16 cellular contexts compared by ENCODE assay signal in the genomic region with DNA sequence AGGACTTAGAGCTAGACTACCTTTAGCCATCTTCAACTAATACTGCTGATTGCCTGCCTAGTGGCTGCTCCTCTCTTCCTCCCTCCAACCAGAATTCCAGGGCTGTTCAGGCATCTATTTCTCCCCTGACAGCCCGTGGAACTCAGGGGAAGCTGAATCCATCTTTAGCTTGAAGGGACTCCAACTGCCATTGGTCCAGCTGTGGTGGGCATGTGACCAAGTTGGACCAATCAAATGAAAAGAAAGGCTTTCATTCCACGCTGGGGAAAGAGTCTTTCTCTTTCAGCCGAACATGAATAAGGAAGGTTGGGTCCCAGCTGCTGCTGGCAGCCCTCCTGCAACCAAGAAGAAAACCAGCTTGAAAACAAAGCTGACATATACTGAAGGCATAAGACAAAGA.
DNase-seq lines count a peak whose midpoint lies in the region; ATAC-seq and TF ChIP-seq lines count a peak whose summit lies in the region.
"Had no signal": no experiment of that assay in that cellular context is flagged by ENCODE, and none has a peak within 500 bp of the region (broad histone marks: within the 10 kb centered on the region; RNA-seq: fewer than 3 reads in every experiment).

No MANE protein-coding gene starts in this region.

- H3K27me3 Mint-ChIP-seq in H9 (ENCODE audit: low read depth): peaks cover 2% of the 10 kb centered on the region; the same call in 1 of the 2 replicates

- H2BK15ac ChIP-seq in H9 (ENCODE audit: low read depth, low read length): no peak overlapping the region

- H3K56ac ChIP-seq in H9 (ENCODE audit: insufficient read length, low read depth, low read length): no peak overlapping the region

- H4K8ac ChIP-seq in H9 (replicated peaks; ENCODE audit: insufficient read length, low read depth, low read length): no peak overlapping the region

- H3K4me2 ChIP-seq in H9 (ENCODE audit: insufficient read depth, insufficient read length, low read length): no peak overlapping the region
- no peak overlapping the region for H3K4me2 ChIP-seq in OCI-LY7 (ENCODE audit: low read length)
- H3K4me2 ChIP-seq: PC-9 had no signal

- no peak overlapping the region for H2BK12ac ChIP-seq in H9 (ENCODE audit: insufficient read length, low read depth, low read length)

- H2BK5ac ChIP-seq in H9 (ENCODE audit: insufficient read length, low read length): no peak overlapping the region

- H3K14ac ChIP-seq in H9 (ENCODE audit: insufficient read depth, low read length): no peak overlapping the region

- H3K9ac ChIP-seq in H9 (ENCODE audit: extremely low read depth, insufficient read length, low read length): no peak overlapping the region

- H2AK5ac ChIP-seq in H9 (ENCODE audit: insufficient read length, low read length): no peak overlapping the region

- no peak overlapping the region for H3T11ph ChIP-seq in H9 (ENCODE audit: low read length)

- H4K20me1 ChIP-seq in H9 (ENCODE audit: control insufficient read depth, insufficient read depth, insufficient read length): no peaks in the 10 kb centered on the region
- no peaks in the 10 kb centered on the region for H4K20me1 ChIP-seq in OCI-LY7 (ENCODE audit: insufficient read depth, low read length)

- no peak overlapping the region for H4K5ac ChIP-seq in H9 (ENCODE audit: insufficient read length, low read depth, low read length)

- no peak overlapping the region for H3K4me3 Mint-ChIP-seq in H9
- H3K4me3 Mint-ChIP-seq: CD8-positive, alpha-beta memory T cell had no signal

- H3K79me1 ChIP-seq in H9 (ENCODE audit: insufficient read depth, low read depth, low read length, poor library complexity, severe bottlenecking): no peaks in the 10 kb centered on the region

- H3K4me1 ChIP-seq in H9 (ENCODE audit: insufficient read depth, low read length) (no peaks in the 10 kb centered on the region), OCI-LY7 (ENCODE audit: insufficient read depth, low read length, poor library complexity, severe bottlenecking) (no peaks in the 10 kb centered on the region), testis (no peaks in the 10 kb centered on the region)

- H3K9me3 ChIP-seq in H9 (ENCODE audit: control insufficient read depth, low read depth, low read length): no peaks in the 10 kb centered on the region
- H3K9me3 ChIP-seq in OCI-LY7 (ENCODE audit: low read length): no peaks in the 10 kb centered on the region
- H3K9me3 ChIP-seq in testis: no peaks in the 10 kb centered on the region

- H3K27ac ChIP-seq in H9 (ENCODE audit: insufficient read length, low read depth, low read length) (no peak overlapping the region), OCI-LY7 (ENCODE audit: low read depth, low read length, poor library complexity, severe bottlenecking) (no peak overlapping the region), testis (no peak overlapping the region)
- H3K27ac ChIP-seq: PC-9, SK-N-MC had no signal

- TF ChIP-seq CTCF in H9 (conservative IDR thresholded peaks at IDR 0.05): no peak
- no peak for TF ChIP-seq CTCF in OCI-LY7 (conservative IDR thresholded peaks at IDR 0.05; ENCODE audit: low read length)
- no peak for TF ChIP-seq CTCF in testis (IDR thresholded peaks at IDR 0.05)

- peak; percentile 28 for DNase-seq in H9
- DNase-seq in OCI-LY7 (ENCODE audit: low spot score): no peak
- DNase-seq in cerebellum (ENCODE audit: low spot score): peak; percentile 10
- DNase-seq in testis: peak; percentile 60
- DNase-seq in DMS114 treated with DMSO at 0.1 percent for 48 hours (lab: John Stamatoyannopoulos, UW; ENCODE audit: unreplicated experiment): no peak
- DNase-seq in epidermal melanocyte (ENCODE audit: insufficient read length, low spot score): no peak
- DNase-seq: CD8-positive, alpha-beta memory T cell; DMS 273 treated with DMSO at 0.1 percent for 48 hours; EL; Kasumi-1; NCI-H1417 treated with DMSO at 0.1 percent for 48 hours; NCI-H2081; NCI-H524 treated with DMSO at 0.1 percent for 48 hours; PC-9 had no signal

- no peaks in the 10 kb centered on the region for H3K9me3 Mint-ChIP-seq in H9
- H3K9me3 Mint-ChIP-seq: CD8-positive, alpha-beta memory T cell had no signal

- POLR2A ChIA-PET in OCI-LY7 (lab: Charles Lee): no interaction called here

- H3K27ac Mint-ChIP-seq in H9: no peak overlapping the region
- H3K27ac Mint-ChIP-seq: CD8-positive, alpha-beta memory T cell had no signal

- no peak overlapping the region for H3K4ac ChIP-seq in H9 (ENCODE audit: low read depth, low read length)

- no peak overlapping the region for H2BK120ac ChIP-seq in H9 (ENCODE audit: low read depth, low read length, poor library complexity, severe bottlenecking)

- no peaks in the 10 kb centered on the region for H3K4me1 Mint-ChIP-seq in H9
- H3K4me1 Mint-ChIP-seq: CD8-positive, alpha-beta memory T cell had no signal

- ATAC-seq in HG02938 (IDR thresholded peaks at IDR 0.05; ENCODE audit: unreplicated experiment): no peak

- no peaks in the 10 kb centered on the region for H3K23me2 ChIP-seq in H9 (ENCODE audit: insufficient read length, low read depth, low read length, poor library complexity, severe bottlenecking)

- WGBS in H9 (ENCODE audit: extremely low coverage, insufficient read length, low lambda C conversion rate): no CpG with 5 or more reads among the region's 3 CpGs
- WGBS in testis, 2 donors: 51 to 56% methylated on average over 3 of the region's 3 CpGs

- BruUV-seq in OCI-LY7 (replicated peaks; lab: Mats Ljungman, UMichigan): no TSS peak

- no peak overlapping the region for H2AFZ ChIP-seq in H9 (ENCODE audit: low read length)
- H2AFZ ChIP-seq in OCI-LY7 (ENCODE audit: low read length): 0 out of 2 replicates have a peak overlapping the region, but pooled peaks have one; percentile 7
- H2AFZ ChIP-seq: PC-9 had no signal

- no peak overlapping the region for H3K23ac ChIP-seq in H9 (ENCODE audit: insufficient read length, low read depth, low read length)

- H3K36me3 Mint-ChIP-seq in H9 (ENCODE audit: insufficient read depth in 1 of 3, low read depth in 3 of 3): no peaks in the 10 kb centered on the region
- H3K36me3 Mint-ChIP-seq: CD8-positive, alpha-beta memory T cell had no signal

- no peaks in the 10 kb centered on the region for H3K36me3 ChIP-seq in OCI-LY7 (ENCODE audit: insufficient read depth, low read length)
- H3K36me3 ChIP-seq in testis (ENCODE audit: low read depth, missing control alignments): no peaks in the 10 kb centered on the region

- H3K27me3 ChIP-seq in H9 (ENCODE audit: insufficient read depth, low read length): no peaks in the 10 kb centered on the region
- H3K27me3 ChIP-seq in testis: no peaks in the 10 kb centered on the region

- no peaks in the 10 kb centered on the region for H3K9me2 ChIP-seq in OCI-LY7 (ENCODE audit: insufficient read depth, low read length)

- H3K18ac ChIP-seq in H9 (ENCODE audit: insufficient read length, low read depth, low read length): no peak overlapping the region

- TF ChIP-seq POLR2A in testis (IDR thresholded peaks at IDR 0.05): no peak

- no peak overlapping the region for H3K4me3 ChIP-seq in OCI-LY7 (ENCODE audit: low read depth, low read length, poor library complexity, severe bottlenecking)
- H3K4me3 ChIP-seq in testis: no peak overlapping the region
- H3K4me3 ChIP-seq: PC-9, SK-N-MC had no signal

- no peak overlapping the region for H4K91ac ChIP-seq in H9 (ENCODE audit: insufficient read length, low read depth, low read length)

- CTCF ChIA-PET in OCI-LY7 (lab: Charles Lee; ENCODE audit: unreplicated experiment): no interaction called here

- H3K79me2 ChIP-seq in H9 (ENCODE audit: insufficient read depth, low read length) (no peaks in the 10 kb centered on the region), OCI-LY7 (ENCODE audit: insufficient read depth, low read depth, low read length) (no peaks in the 10 kb centered on the region)

- intact Hi-C loops in OCI-LY7 (cut with micrococcal nuclease; ENCODE audit: unreplicated experiment) (no loop called here), testis (cut with DNase I; ENCODE audit: low total_unique reads) (no loop called here)

- H2BK20ac ChIP-seq in H9 (ENCODE audit: low read depth, low read length, poor library complexity, severe bottlenecking): no peak overlapping the region

Comparison
In these comparisons a context has a peak if more than half of its experiments do, and no peak if none do; other contexts are left out.
1. DNase-seq: peak in H9 (single experiment), cerebellum (single experiment) and testis (single experiment); none in OCI-LY7 (single experiment), DMS114 treated with DMSO at 0.1 percent for 48 hours (single experiment) and epidermal melanocyte (single experiment).